In genomic region chr7:30142710-30143109, GRCh38 we compare ENCODE assay signal across 10 cellular contexts. TPM values are rescaled to one million over a fixed set of nuclear protein-coding genes. Genes with fewer than 3 reads are reported as not detected.
DNase-seq lines count a peak whose midpoint lies in the region; ATAC-seq and TF ChIP-seq lines count a peak whose summit lies in the region.
"Had no signal": no experiment of that assay in that cellular context is flagged by ENCODE, and none has a peak within 500 bp of the region (broad histone marks: within the 10 kb centered on the region; RNA-seq: fewer than 3 reads in every experiment).

No MANE protein-coding gene starts in this region.

- no peaks in the 10 kb centered on the region for H3K27me3 ChIP-seq in CD8-positive, alpha-beta memory T cell (ENCODE audit: insufficient read depth, low read length, poor library complexity, severe bottlenecking)

- peaks cover 16% of the 10 kb centered on the region for H3K4me1 Mint-ChIP-seq in type B pancreatic cell (ENCODE audit: unreplicated experiment)
- peaks cover 0 to 8% (median 5%) of the 10 kb centered on the region in 3 donors for H3K4me1 Mint-ChIP-seq in CD8-positive, alpha-beta memory T cell

- H3K27me3 Mint-ChIP-seq in type B pancreatic cell, result no peaks in the 10 kb centered on the region
- H3K27me3 Mint-ChIP-seq in CD8-positive, alpha-beta memory T cell, result no peaks in the 10 kb centered on the region

- H3K27ac Mint-ChIP-seq in type B pancreatic cell, result peak overlapping the region; percentile 92
- no peak overlapping the region for H3K27ac Mint-ChIP-seq in CD8-positive, alpha-beta memory T cell

- no peak for ATAC-seq in GM19397 (IDR thresholded peaks at IDR 0.05; ENCODE audit: unreplicated experiment)

- TF ChIP-seq CTCF in type B pancreatic cell (conservative IDR thresholded peaks at IDR 0.05), result no peak

- no peak overlapping the region for H3K4me3 ChIP-seq in CD8-positive, alpha-beta memory T cell (ENCODE audit: low read length)
- H3K4me3 ChIP-seq: BLaER1 treated with 17β-estradiol and CSF1 and Interleukin-3, amounts not matched to agents 10 nM and 100 nM had no signal

- peak overlapping the region; percentile 54 for H3K4me3 Mint-ChIP-seq in type B pancreatic cell
- H3K4me3 Mint-ChIP-seq in CD8-positive, alpha-beta memory T cell, result no peak overlapping the region

- peak overlapping the region; percentile 26 for H3K27ac ChIP-seq in angular gyrus (ENCODE audit: low read depth, low read length)
- no peak overlapping the region for H3K27ac ChIP-seq in CD8-positive, alpha-beta memory T cell (ENCODE audit: low read depth, low read length)
- H3K27ac ChIP-seq: BLaER1 treated with 17β-estradiol and CSF1 and Interleukin-3, amounts not matched to agents 10 nM and 100 nM had no signal

- H3K36me3 ChIP-seq in CD8-positive, alpha-beta memory T cell (ENCODE audit: insufficient read depth, low read length), result no peaks in the 10 kb centered on the region
- H3K36me3 ChIP-seq: BLaER1 treated with 17β-estradiol and CSF1 and Interleukin-3, amounts not matched to agents 10 nM and 100 nM had no signal

- H3K9me3 ChIP-seq in CD8-positive, alpha-beta memory T cell (ENCODE audit: low read length), result no peaks in the 10 kb centered on the region
- H3K9me3 ChIP-seq: BLaER1 treated with 17β-estradiol and CSF1 and Interleukin-3, amounts not matched to agents 10 nM and 100 nM had no signal

- peaks cover 7% of the 10 kb centered on the region for H3K36me3 Mint-ChIP-seq in type B pancreatic cell
- no peaks in the 10 kb centered on the region for H3K36me3 Mint-ChIP-seq in CD8-positive, alpha-beta memory T cell

- POLR2A ChIA-PET in CD8-positive, alpha-beta memory T cell (lab: Charles Lee), result interaction anchor here (0.5 kb wide), 1 partner anchor 40 kb away, joined by 3 read pairs; no protein-coding TSS in a partner anchor

- CTCF ChIA-PET in CD8-positive, alpha-beta memory T cell (lab: Charles Lee), result no interaction called here

- H3K9me3 Mint-ChIP-seq in type B pancreatic cell, result no peaks in the 10 kb centered on the region
- H3K9me3 Mint-ChIP-seq in CD8-positive, alpha-beta memory T cell, result no peaks in the 10 kb centered on the region

- H3K4me1 ChIP-seq in CD8-positive, alpha-beta memory T cell (ENCODE audit: insufficient read depth, low read length), result peaks cover 11% of the 10 kb centered on the region

- peak; percentile 15 for DNase-seq in NCI-H2196 (lab: John Stamatoyannopoulos, UW; ENCODE audit: unreplicated experiment)
- no peak for DNase-seq in NCI-H2196 treated with DMSO at 0.1 percent for 48 hours (lab: John Stamatoyannopoulos, UW; ENCODE audit: unreplicated experiment)
- peak; percentile 49 for DNase-seq in iris pigment epithelial cell (ENCODE audit: low read depth)
- DNase-seq in type B pancreatic cell (ENCODE audit: extremely low spot score, unreplicated experiment), result no peak
- no peak for DNase-seq in HK-2 (ENCODE audit: unreplicated experiment)
- no peak for DNase-seq in CD8-positive, alpha-beta memory T cell
- DNase-seq: NCI-H1436 treated with DMSO at 0.1 percent for 48 hours had no signal

RNA-seq across cellular contexts. Expression of gene MTURN, which starts 7.9 kb away (rescaled TPM):
- 16.6 and 23.3 TPM in 2 replicates for total RNA-seq in type B pancreatic cell (ENCODE audit: low replicate concordance)
- total RNA-seq in CD8-positive, alpha-beta memory T cell, result 1 to 10 TPM; 4.9 to 6.2 TPM
- 4.9 TPM for polyA plus RNA-seq in CD8-positive, alpha-beta memory T cell

Comparison
In these comparisons a context has a peak if more than half of its experiments do, and no peak if none do; other contexts are left out.
1. DNase-seq: peak in NCI-H2196 (single experiment) and iris pigment epithelial cell (single experiment); none in NCI-H2196 treated with DMSO at 0.1 percent for 48 hours (single experiment), type B pancreatic cell (single experiment), HK-2 (single experiment) and CD8-positive, alpha-beta memory T cell (0 of 5).